9 cellular contexts compared by ENCODE assay signal in the genomic region with DNA sequence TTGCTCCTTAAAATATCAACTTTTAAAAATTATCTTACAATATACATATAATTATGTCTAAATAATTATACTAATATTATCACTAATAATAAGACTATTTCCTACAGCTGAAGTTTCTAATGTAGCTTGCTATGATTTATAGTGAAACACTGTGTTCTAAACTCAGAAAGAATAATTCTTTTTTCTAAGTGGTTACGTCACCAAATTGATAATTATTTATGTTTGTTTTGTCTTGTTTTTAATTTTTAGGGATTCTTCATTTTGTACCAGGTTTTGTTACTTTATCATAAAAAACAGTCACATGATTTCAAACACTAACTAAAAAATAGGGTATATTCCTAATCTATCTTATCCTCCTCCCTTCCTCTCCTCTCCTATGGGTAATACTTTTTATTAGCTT.
"Had no signal": no experiment of that assay in that cellular context is flagged by ENCODE, and none has a peak within 500 bp of the region (broad histone marks: within the 10 kb centered on the region; RNA-seq: fewer than 3 reads in every experiment).

No MANE protein-coding gene starts in this region.

- DNase-seq: H9, HCEC 1CT, IMR-90, KG1 had no signal

- H3K4me2 ChIP-seq: GM23338 had no signal

- H3K4me3 Mint-ChIP-seq: GM23338, H9 had no signal

- ATAC-seq: GM23338, K562 had no signal

- H3K27ac ChIP-seq: HL-60 had no signal

- H3K4me1 Mint-ChIP-seq: GM23338 had no signal

- H3K27ac Mint-ChIP-seq: GM23338, H9 had no signal

- H3K4me3 ChIP-seq: GM23338, K562 had no signal

- FAIRE-seq: H1, H54, K562 had no signal
